ENCODE assay signal across 18 cellular contexts in genomic region chr5:160166973-160167622, GRCh38. TPM values are rescaled to one million over a fixed set of nuclear protein-coding genes. Genes with fewer than 3 reads are reported as not detected.
A peak's percentile ranks its signal among the peaks of the same experiment; 100 is the strongest.
DNase-seq lines count a peak whose midpoint lies in the region; TF ChIP-seq lines count a peak whose summit lies in the region.
"Had no signal": no experiment of that assay in that cellular context is flagged by ENCODE, and none has a peak within 500 bp of the region (broad histone marks: within the 10 kb centered on the region; RNA-seq: fewer than 3 reads in every experiment).

No MANE protein-coding gene starts in this region.

- 22 to 62% methylated on average over 4 to 10 of the region's 10 CpGs for WGBS in transverse colon (ENCODE audit: low coverage in 1 of 2), 2 donors
- WGBS in stomach, 5 donors, result 63 to 70% (median 66%) methylated on average over 10 of the region's 10 CpGs

- H3K4me3 Mint-ChIP-seq in brain, result no peak overlapping the region
- H3K4me3 Mint-ChIP-seq: B cell; natural killer cell treated with Interleukin-12 subunit alpha and Interleukin-12 subunit beta and Interleukin-15 and Interleukin-18, amount 100 ng/mL, for 72 hours had no signal

- intact Hi-C loops in transverse colon (cut with DNase I; ENCODE audit: low total_unique reads), result no loop called here
- intact Hi-C loops in stomach (cut with DNase I; ENCODE audit: low total_unique reads), result no loop called here

- no peaks in the 10 kb centered on the region for H3K36me3 Mint-ChIP-seq in brain
- H3K36me3 Mint-ChIP-seq: natural killer cell treated with Interleukin-12 subunit alpha and Interleukin-12 subunit beta and Interleukin-15 and Interleukin-18, amount 100 ng/mL, for 72 hours had no signal

- H3K27ac Mint-ChIP-seq in brain, result peak overlapping the region in 4 of 5 experiments; percentile 85 to 97 (median 91)
- H3K27ac Mint-ChIP-seq: B cell; natural killer cell treated with Interleukin-12 subunit alpha and Interleukin-12 subunit beta and Interleukin-15 and Interleukin-18, amount 100 ng/mL, for 72 hours; progenitor cell of endocrine pancreas had no signal

- in situ Hi-C loops in transverse colon (cut with MboI; ENCODE audit: low pct_ligation_motif_present in 1 of 4, low pct_unique_long_range_greater_than_20kb in 1 of 4, low sequenced_read_pairs in 3 of 4), result no loop called here

- TF ChIP-seq POLR2A in transverse colon (IDR thresholded peaks at IDR 0.05) (no peak), stomach (IDR thresholded peaks at IDR 0.05) (no peak)

- DNase-seq in M059J (ENCODE audit: low read depth) (peak; percentile 39), iPS DF 4.7 (ENCODE audit: extremely low read depth, low spot score) (peak; percentile 58), transverse colon (no peak), stomach (no peak), foreskin fibroblast (no peak)
- no peak for DNase-seq in stimulated activated CD4-positive, alpha-beta T cell treated with anti-CD3 and anti-CD28 coated beads, Interleukin-4, amount 100 ng/mL, for 1 hour
- DNase-seq: activated CD4-positive, alpha-beta T cell treated with anti-CD3 and anti-CD28 coated beads for 48 hours; activated CD8-positive, alpha-beta memory T cell treated with anti-CD3 and anti-CD28 coated beads, Interleukin-2, amount 50 U/mL, for 48 hours; anterior cingulate cortex; NCI-H1417; NCI-H2171 treated with DMSO at 0.1 percent for 48 hours; Peyer's patch; stimulated activated CD4-positive, alpha-beta T cell treated with anti-CD3 and anti-CD28 coated beads, Interleukin-2, amount 100 ng/mL, for 48 hours had no signal

- no peak for TF ChIP-seq EP300 in transverse colon (IDR thresholded peaks at IDR 0.05; ENCODE audit: low read depth)
- no peak for TF ChIP-seq EP300 in stomach (IDR thresholded peaks at IDR 0.05)

- H3K4me3 ChIP-seq in transverse colon, result no peak overlapping the region
- no peak overlapping the region for H3K4me3 ChIP-seq in stomach
- H3K4me3 ChIP-seq in foreskin fibroblast (ENCODE audit: low read depth in 1 of 2, low read length in 2 of 2), result no peak overlapping the region
- H3K4me3 ChIP-seq: GM12878, Peyer's patch had no signal

- H3K9me3 Mint-ChIP-seq in brain, result no peaks in the 10 kb centered on the region
- H3K9me3 Mint-ChIP-seq: natural killer cell treated with Interleukin-12 subunit alpha and Interleukin-12 subunit beta and Interleukin-15 and Interleukin-18, amount 100 ng/mL, for 72 hours had no signal

- TF ChIP-seq CTCF in brain (conservative IDR thresholded peaks at IDR 0.05) (no peak), transverse colon (IDR thresholded peaks at IDR 0.05) (no peak), stomach (IDR thresholded peaks at IDR 0.05) (no peak), foreskin fibroblast (IDR thresholded peaks at IDR 0.05; ENCODE audit: low read depth, low read length) (no peak)

- H3K4me1 Mint-ChIP-seq in brain, result peaks cover 61% of the 10 kb centered on the region
- H3K4me1 Mint-ChIP-seq: B cell had no signal

- no peaks in the 10 kb centered on the region for H3K27me3 ChIP-seq in transverse colon
- no peaks in the 10 kb centered on the region for H3K27me3 ChIP-seq in stomach
- H3K27me3 ChIP-seq: Peyer's patch had no signal

- no peaks in the 10 kb centered on the region for H3K36me3 ChIP-seq in transverse colon
- H3K36me3 ChIP-seq in stomach, result no peaks in the 10 kb centered on the region
- H3K36me3 ChIP-seq: Peyer's patch had no signal

- peaks cover 11 to 19% (median 16%) of the 10 kb centered on the region in 4 donors for H3K4me1 ChIP-seq in transverse colon
- H3K4me1 ChIP-seq in stomach, result peaks cover 15 to 21% (median 17%) of the 10 kb centered on the region in 4 donors

- no peaks in the 10 kb centered on the region for H3K9me3 ChIP-seq in transverse colon
- H3K9me3 ChIP-seq in stomach, result no peaks in the 10 kb centered on the region
- H3K9me3 ChIP-seq: Peyer's patch had no signal

- peaks cover 4% of the 10 kb centered on the region for H3K27me3 Mint-ChIP-seq in brain

- H3K27ac ChIP-seq in transverse colon, result peak overlapping the region; percentile 71 to 79 (median 78)
- peak overlapping the region in 1 of 5 donors; percentile 86 for H3K27ac ChIP-seq in stomach

RNA-seq across cellular contexts. Expression of gene PWWP2A, which starts 47.8 kb away (rescaled TPM):
- total RNA-seq in M059J (2014; rRNA removed; shearing (Covaris generic)), result 15.7 and 19.7 TPM in 2 replicates
- polyA plus RNA-seq in brain (ENCODE audit: insufficient read depth, low read depth, low replicate concordance) (7.1 TPM), stomach (1 to 10 TPM; 6.7 to 7.8 (median 7.8) TPM)
- total RNA-seq in transverse colon (10 to 100 TPM; 42.7 to 66.7 (median 53.5) TPM), stomach (100 to 1,000 TPM in 1 of 5 donors, 10 to 100 TPM in 4; 27.1 to 200 (median 57.2) TPM)

Comparison
In these comparisons a context has a peak if more than half of its experiments do, and no peak if none do; other contexts are left out.
1. DNase-seq: peak in M059J (single experiment) and iPS DF 4.7 (single experiment); none in transverse colon (single experiment), stomach (single experiment), foreskin fibroblast (0 of 2) and stimulated activated CD4-positive, alpha-beta T cell treated with anti-CD3 and anti-CD28 coated beads, Interleukin-4, amount 100 ng/mL, for 1 hour (single experiment).